1 cellular context compared by ENCODE assay signal in genomic region chr11:61971177-61972111, GRCh38.
TF ChIP-seq lines count a peak whose summit lies in the region.

No MANE protein-coding gene starts in this region.

TF ChIP-seq in HepG2, 621 proteins besides CTCF, POLR2A, EP300 and RAD21 (continued from another document and continues in another):
- TF ChIP-seq ZNF292 (CRISPR knock-in tag; IDR thresholded peaks at IDR 0.05; ENCODE audit: borderline replicate concordance, low read depth) (no peak), ZSCAN31 (CRISPR knock-in tag; IDR thresholded peaks at IDR 0.05; ENCODE audit: low read depth) (peak; percentile 34; the same call in 1 of the 2 replicates), ZNF766 (CRISPR knock-in tag; IDR thresholded peaks at IDR 0.05; ENCODE audit: borderline replicate concordance) (peak; percentile 67), ADNP (CRISPR knock-in tag; IDR thresholded peaks at IDR 0.05) (no peak), SP5 (CRISPR knock-in tag; IDR thresholded peaks at IDR 0.05; ENCODE audit: borderline replicate concordance, low read depth) (peak; percentile 67), ZNF333 (CRISPR knock-in tag; IDR thresholded peaks at IDR 0.05; ENCODE audit: borderline replicate concordance) (no peak), ZNF777 (CRISPR knock-in tag; IDR thresholded peaks at IDR 0.05) (no peak), ZNF747 (CRISPR knock-in tag; IDR thresholded peaks at IDR 0.05; ENCODE audit: borderline replicate concordance) (no peak; the same call in 1 of the 2 replicates), ZBTB2 (CRISPR knock-in tag; IDR thresholded peaks at IDR 0.05; ENCODE audit: low read depth) (no peak; the same call in 1 of the 2 replicates), ZNF75D (CRISPR knock-in tag; IDR thresholded peaks at IDR 0.05; ENCODE audit: borderline replicate concordance) (no peak), ZIK1 (CRISPR knock-in tag; IDR thresholded peaks at IDR 0.05; ENCODE audit: borderline replicate concordance, low read depth) (peak; percentile 72; the same call in 1 of the 2 replicates), ZNF577 (CRISPR knock-in tag; IDR thresholded peaks at IDR 0.05; ENCODE audit: borderline replicate concordance, low read depth) (no peak), LCORL (IDR thresholded peaks at IDR 0.05) (no peak), LCORL (CRISPR knock-in tag; IDR thresholded peaks at IDR 0.05) (peak; percentile 83), IRF9 (CRISPR knock-in tag; IDR thresholded peaks at IDR 0.05; ENCODE audit: borderline replicate concordance) (no peak), ARNT2 (CRISPR knock-in tag; IDR thresholded peaks at IDR 0.05; ENCODE audit: low read depth) (no peak), ZNF503 (CRISPR knock-in tag; IDR thresholded peaks at IDR 0.05) (no peak; the same call in 1 of the 2 replicates), KDM6A (CRISPR knock-in tag; IDR thresholded peaks at IDR 0.05; ENCODE audit: low read depth) (no peak), WIZ (CRISPR knock-in tag; IDR thresholded peaks at IDR 0.05) (no peak), ZNF672 (CRISPR knock-in tag; IDR thresholded peaks at IDR 0.05) (peak; percentile 50; the same call in 1 of the 2 replicates), ZNF274 (CRISPR knock-in tag; IDR thresholded peaks at IDR 0.05) (no peak), ATF3 (CRISPR knock-in tag; IDR thresholded peaks at IDR 0.05) (no peak), LRRFIP1 (CRISPR knock-in tag; conservative IDR thresholded peaks at IDR 0.05) (no peak), ERF (CRISPR knock-in tag; IDR thresholded peaks at IDR 0.05) (peak; percentile 94), ZBTB39 (CRISPR knock-in tag; IDR thresholded peaks at IDR 0.05) (0 out of 2 replicates have a peak, but pooled peaks have one; percentile 43), KDM3A (CRISPR knock-in tag; IDR thresholded peaks at IDR 0.05; ENCODE audit: low read depth) (no peak; the same call in 1 of the 2 replicates), STAT6 (CRISPR knock-in tag; IDR thresholded peaks at IDR 0.05; ENCODE audit: borderline replicate concordance) (0 out of 2 replicates have a peak, but pooled peaks have one; percentile 46), ZNF34 (CRISPR knock-in tag; IDR thresholded peaks at IDR 0.05; ENCODE audit: borderline replicate concordance) (0 out of 2 replicates have a peak, but pooled peaks have one; percentile 74), GMEB1 (CRISPR knock-in tag; IDR thresholded peaks at IDR 0.05; ENCODE audit: borderline replicate concordance) (no peak), ZNF264 (CRISPR knock-in tag; IDR thresholded peaks at IDR 0.05) (0 out of 2 replicates have a peak, but pooled peaks have one; percentile 24), ZNF446 (CRISPR knock-in tag; IDR thresholded peaks at IDR 0.05) (no peak), NFKBIZ (CRISPR knock-in tag; IDR thresholded peaks at IDR 0.05) (peak; percentile 72; the same call in 1 of the 2 replicates), PHB2 (IDR thresholded peaks at IDR 0.05; ENCODE audit: partially characterized antibody) (no peak), IKZF5 (CRISPR knock-in tag; IDR thresholded peaks at IDR 0.05) (peak; percentile 91; the same call in 1 of the 2 replicates), ZC3H13 (CRISPR knock-in tag; IDR thresholded peaks at IDR 0.05) (no peak), ZNF580 (CRISPR knock-in tag; IDR thresholded peaks at IDR 0.05; ENCODE audit: borderline replicate concordance, low read depth) (peak; percentile 74; the same call in 1 of the 2 replicates), ATF6 (CRISPR knock-in tag; conservative IDR thresholded peaks at IDR 0.05) (no peak), THAP8 (CRISPR knock-in tag; IDR thresholded peaks at IDR 0.05; ENCODE audit: borderline replicate concordance) (no peak), MAFK (conservative IDR thresholded peaks at IDR 0.05 in 1 of 2, IDR thresholded peaks at IDR 0.05 in 1 of 2; ENCODE audit: low read length in 2 of 2) (peak; percentile 96 to 100), THYN1 (CRISPR knock-in tag; IDR thresholded peaks at IDR 0.05; ENCODE audit: borderline replicate concordance, low read depth) (no peak), ZBTB7B (CRISPR knock-in tag; IDR thresholded peaks at IDR 0.05) (no peak)
